Comparison of ENCODE assay signal across 1 cellular context in the genomic region with DNA sequence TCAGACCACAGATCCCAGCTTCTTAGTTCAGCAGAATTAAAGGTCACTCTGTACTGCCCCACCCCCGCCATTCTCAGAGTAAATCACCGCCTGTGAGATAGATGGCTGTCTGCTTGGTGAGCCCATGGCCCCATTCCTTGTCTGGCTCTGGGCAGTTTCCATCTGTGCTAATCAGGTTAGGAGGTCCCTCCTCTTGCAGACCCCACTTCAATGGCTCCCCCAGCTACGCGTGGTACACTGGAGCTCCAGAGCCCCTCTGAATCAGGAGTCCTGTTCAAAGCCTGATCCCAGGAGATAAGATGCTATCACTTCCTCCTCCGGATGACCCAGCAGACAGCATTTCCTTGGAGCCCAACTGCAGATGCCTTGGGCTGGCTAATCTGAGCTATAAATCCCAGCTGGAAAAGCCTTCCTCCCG.
TF ChIP-seq lines count a peak whose summit lies in the region.

No MANE protein-coding gene starts in this region.

TF ChIP-seq in GM23338, 12 proteins besides CTCF, POLR2A, EP300 and RAD21:
- TF ChIP-seq, protein P1, sequence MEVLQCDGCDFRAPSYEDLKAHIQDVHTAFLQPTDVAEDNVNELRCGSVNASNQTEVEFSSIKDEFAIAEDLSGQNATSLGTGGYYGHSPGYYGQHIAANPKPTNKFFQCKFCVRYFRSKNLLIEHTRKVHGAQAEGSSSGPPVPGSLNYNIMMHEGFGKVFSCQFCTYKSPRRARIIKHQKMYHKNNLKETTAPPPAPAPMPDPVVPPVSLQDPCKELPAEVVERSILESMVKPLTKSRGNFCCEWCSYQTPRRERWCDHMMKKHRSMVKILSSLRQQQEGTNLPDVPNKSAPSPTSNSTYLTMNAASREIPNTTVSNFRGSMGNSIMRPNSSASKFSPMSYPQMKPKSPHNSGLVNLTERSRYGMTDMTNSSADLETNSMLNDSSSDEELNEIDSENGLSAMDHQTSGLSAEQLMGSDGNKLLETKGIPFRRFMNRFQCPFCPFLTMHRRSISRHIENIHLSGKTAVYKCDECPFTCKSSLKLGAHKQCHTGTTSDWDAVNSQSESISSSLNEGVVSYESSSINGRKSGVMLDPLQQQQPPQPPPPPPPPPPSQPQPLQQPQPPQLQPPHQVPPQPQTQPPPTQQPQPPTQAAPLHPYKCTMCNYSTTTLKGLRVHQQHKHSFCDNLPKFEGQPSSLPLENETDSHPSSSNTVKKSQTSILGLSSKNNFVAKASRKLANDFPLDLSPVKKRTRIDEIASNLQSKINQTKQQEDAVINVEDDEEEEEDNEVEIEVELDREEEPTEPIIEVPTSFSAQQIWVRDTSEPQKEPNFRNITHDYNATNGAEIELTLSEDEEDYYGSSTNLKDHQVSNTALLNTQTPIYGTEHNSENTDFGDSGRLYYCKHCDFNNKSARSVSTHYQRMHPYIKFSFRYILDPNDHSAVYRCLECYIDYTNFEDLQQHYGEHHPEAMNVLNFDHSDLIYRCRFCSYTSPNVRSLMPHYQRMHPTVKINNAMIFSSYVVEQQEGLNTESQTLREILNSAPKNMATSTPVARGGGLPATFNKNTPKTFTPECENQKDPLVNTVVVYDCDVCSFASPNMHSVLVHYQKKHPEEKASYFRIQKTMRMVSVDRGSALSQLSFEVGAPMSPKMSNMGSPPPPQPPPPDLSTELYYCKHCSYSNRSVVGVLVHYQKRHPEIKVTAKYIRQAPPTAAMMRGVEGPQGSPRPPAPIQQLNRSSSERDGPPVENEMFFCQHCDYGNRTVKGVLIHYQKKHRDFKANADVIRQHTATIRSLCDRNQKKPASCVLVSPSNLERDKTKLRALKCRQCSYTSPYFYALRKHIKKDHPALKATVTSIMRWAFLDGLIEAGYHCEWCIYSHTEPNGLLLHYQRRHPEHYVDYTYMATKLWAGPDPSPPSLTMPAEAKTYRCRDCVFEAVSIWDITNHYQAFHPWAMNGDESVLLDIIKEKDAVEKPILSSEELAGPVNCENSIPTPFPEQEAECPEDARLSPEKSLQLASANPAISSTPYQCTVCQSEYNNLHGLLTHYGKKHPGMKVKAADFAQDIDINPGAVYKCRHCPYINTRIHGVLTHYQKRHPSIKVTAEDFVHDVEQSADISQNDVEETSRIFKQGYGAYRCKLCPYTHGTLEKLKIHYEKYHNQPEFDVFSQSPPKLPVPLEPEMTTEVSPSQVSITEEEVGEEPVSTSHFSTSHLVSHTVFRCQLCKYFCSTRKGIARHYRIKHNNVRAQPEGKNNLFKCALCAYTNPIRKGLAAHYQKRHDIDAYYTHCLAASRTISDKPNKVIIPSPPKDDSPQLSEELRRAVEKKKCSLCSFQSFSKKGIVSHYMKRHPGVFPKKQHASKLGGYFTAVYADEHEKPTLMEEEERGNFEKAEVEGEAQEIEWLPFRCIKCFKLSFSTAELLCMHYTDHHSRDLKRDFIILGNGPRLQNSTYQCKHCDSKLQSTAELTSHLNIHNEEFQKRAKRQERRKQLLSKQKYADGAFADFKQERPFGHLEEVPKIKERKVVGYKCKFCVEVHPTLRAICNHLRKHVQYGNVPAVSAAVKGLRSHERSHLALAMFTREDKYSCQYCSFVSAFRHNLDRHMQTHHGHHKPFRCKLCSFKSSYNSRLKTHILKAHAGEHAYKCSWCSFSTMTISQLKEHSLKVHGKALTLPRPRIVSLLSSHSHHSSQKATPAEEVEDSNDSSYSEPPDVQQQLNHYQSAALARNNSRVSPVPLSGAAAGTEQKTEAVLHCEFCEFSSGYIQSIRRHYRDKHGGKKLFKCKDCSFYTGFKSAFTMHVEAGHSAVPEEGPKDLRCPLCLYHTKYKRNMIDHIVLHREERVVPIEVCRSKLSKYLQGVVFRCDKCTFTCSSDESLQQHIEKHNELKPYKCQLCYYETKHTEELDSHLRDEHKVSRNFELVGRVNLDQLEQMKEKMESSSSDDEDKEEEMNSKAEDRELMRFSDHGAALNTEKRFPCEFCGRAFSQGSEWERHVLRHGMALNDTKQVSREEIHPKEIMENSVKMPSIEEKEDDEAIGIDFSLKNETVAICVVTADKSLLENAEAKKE (CRISPR knock-in tag; IDR thresholded peaks at IDR 0.05) = no peak
- TF ChIP-seq ZNF114 (CRISPR knock-in tag; IDR thresholded peaks at IDR 0.05) (no peak), STAT1 (IDR thresholded peaks at IDR 0.05; ENCODE audit: unreplicated experiment) (no peak), ETS1 (IDR thresholded peaks at IDR 0.05) (no peak), POLR2AphosphoS5 (IDR thresholded peaks at IDR 0.05; ENCODE audit: low read depth) (no peak), EZH2phosphoT487 (IDR thresholded peaks at IDR 0.05; ENCODE audit: unreplicated experiment) (no peak), CREB1 (CRISPR knock-in tag; IDR thresholded peaks at IDR 0.05; ENCODE audit: low read depth) (no peak), NANOG (IDR thresholded peaks at IDR 0.05; ENCODE audit: borderline replicate concordance) (no peak), EZH2 (IDR thresholded peaks at IDR 0.05; ENCODE audit: low read depth, unreplicated experiment) (no peak), JUNB (IDR thresholded peaks at IDR 0.05; ENCODE audit: unreplicated experiment) (no peak), ZNF331 (CRISPR knock-in tag; IDR thresholded peaks at IDR 0.05; ENCODE audit: low read depth) (no peak)
- TF ChIP-seq, protein P2, sequence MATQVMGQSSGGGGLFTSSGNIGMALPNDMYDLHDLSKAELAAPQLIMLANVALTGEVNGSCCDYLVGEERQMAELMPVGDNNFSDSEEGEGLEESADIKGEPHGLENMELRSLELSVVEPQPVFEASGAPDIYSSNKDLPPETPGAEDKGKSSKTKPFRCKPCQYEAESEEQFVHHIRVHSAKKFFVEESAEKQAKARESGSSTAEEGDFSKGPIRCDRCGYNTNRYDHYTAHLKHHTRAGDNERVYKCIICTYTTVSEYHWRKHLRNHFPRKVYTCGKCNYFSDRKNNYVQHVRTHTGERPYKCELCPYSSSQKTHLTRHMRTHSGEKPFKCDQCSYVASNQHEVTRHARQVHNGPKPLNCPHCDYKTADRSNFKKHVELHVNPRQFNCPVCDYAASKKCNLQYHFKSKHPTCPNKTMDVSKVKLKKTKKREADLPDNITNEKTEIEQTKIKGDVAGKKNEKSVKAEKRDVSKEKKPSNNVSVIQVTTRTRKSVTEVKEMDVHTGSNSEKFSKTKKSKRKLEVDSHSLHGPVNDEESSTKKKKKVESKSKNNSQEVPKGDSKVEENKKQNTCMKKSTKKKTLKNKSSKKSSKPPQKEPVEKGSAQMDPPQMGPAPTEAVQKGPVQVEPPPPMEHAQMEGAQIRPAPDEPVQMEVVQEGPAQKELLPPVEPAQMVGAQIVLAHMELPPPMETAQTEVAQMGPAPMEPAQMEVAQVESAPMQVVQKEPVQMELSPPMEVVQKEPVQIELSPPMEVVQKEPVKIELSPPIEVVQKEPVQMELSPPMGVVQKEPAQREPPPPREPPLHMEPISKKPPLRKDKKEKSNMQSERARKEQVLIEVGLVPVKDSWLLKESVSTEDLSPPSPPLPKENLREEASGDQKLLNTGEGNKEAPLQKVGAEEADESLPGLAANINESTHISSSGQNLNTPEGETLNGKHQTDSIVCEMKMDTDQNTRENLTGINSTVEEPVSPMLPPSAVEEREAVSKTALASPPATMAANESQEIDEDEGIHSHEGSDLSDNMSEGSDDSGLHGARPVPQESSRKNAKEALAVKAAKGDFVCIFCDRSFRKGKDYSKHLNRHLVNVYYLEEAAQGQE (IDR thresholded peaks at IDR 0.05; ENCODE audit: unreplicated experiment) = no peak
